8 cellular contexts compared by ENCODE assay signal in the genomic region with DNA sequence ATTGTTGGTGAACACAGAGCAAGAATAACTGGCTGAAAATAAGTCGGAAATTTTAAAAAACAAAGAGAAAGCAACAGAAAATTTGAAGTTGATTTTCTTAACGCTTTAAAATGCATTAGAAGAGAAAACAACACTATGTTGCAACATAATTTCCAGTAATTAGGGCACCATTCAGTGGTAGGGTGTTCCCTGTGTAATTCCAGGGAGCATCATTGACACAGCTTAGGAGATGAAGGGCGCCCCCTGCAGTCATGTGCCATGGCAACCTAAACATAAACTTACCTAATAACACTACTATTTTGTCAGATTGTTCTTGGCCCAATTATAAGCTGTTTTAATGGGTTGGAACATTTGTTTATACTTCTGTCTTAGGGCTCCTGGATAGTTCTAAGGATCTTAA.
A peak's percentile ranks its signal among the peaks of the same experiment; 100 is the strongest.
DNase-seq lines count a peak whose midpoint lies in the region; ATAC-seq, FAIRE-seq and TF ChIP-seq lines count a peak whose summit lies in the region.

No MANE protein-coding gene starts in this region.

- intact Hi-C loops in breast epithelium (cut with DNase I; ENCODE audit: low total_unique reads) = no loop called here
- intact Hi-C loops in lower leg skin (cut with DNase I; ENCODE audit: low total_unique reads) = no loop called here

- no peak overlapping the region for H3K27ac ChIP-seq in Karpas-422 (ENCODE audit: low read length)
- peak overlapping the region; percentile 52 to 81 for H3K27ac ChIP-seq in breast epithelium

- H3K9me2 ChIP-seq in Karpas-422 (replicated peaks; ENCODE audit: insufficient read depth, low read length) = no peaks in the 10 kb centered on the region

- H3K36me3 ChIP-seq in Karpas-422 (ENCODE audit: insufficient read depth, low read length) (no peaks in the 10 kb centered on the region), breast epithelium (no peaks in the 10 kb centered on the region)

- H2AFZ ChIP-seq in Karpas-422 (ENCODE audit: low read length) = no peak overlapping the region

- no peaks in the 10 kb centered on the region for H3K79me2 ChIP-seq in Karpas-422 (ENCODE audit: low read length)

- DNase-seq in EL (peak; percentile 44), Karpas-422 (peak; percentile 65), breast epithelium (ENCODE audit: low spot score in 2 of 2) (no peak), lower leg skin (ENCODE audit: low spot score in 2 of 2) (peak; percentile 38 to 91), T-helper 2 cell (no peak), frontal cortex (ENCODE audit: low spot score in 2 of 2) (no peak)
- no peak for DNase-seq in activated T-cell treated with anti-CD3 and anti-CD28 coated beads, Interleukin-2, amount 50 U/mL, for 4 hours
- no peak for DNase-seq in activated naive CD4-positive, alpha-beta T cell (lab: John Stamatoyannopoulos, UW)

- no peaks in the 10 kb centered on the region for H3K4me1 ChIP-seq in Karpas-422 (ENCODE audit: low read length)
- H3K4me1 ChIP-seq in breast epithelium = no peaks in the 10 kb centered on the region

- H3K9me3 ChIP-seq in Karpas-422 (ENCODE audit: low read length) (no peaks in the 10 kb centered on the region), breast epithelium (no peaks in the 10 kb centered on the region)

- no peak for TF ChIP-seq POLR2A in breast epithelium (IDR thresholded peaks at IDR 0.05)
- no peak for TF ChIP-seq POLR2A in lower leg skin (IDR thresholded peaks at IDR 0.05)

- 30 to 32% methylated on average over 3 of the region's 3 CpGs for WGBS in lower leg skin, 2 donors

- no peak for FAIRE-seq in frontal cortex (lab: Jason Lieb, UNC)

- H3K27me3 ChIP-seq in Karpas-422 (ENCODE audit: low read length) (no peaks in the 10 kb centered on the region), breast epithelium (no peaks in the 10 kb centered on the region)

- H3K9ac ChIP-seq in Karpas-422 (ENCODE audit: low read length) = no peak overlapping the region

- no peaks in the 10 kb centered on the region for H4K20me1 ChIP-seq in Karpas-422 (ENCODE audit: insufficient read depth, low read depth, low read length)

- no peaks in the 10 kb centered on the region for H3K9me3 Mint-ChIP-seq in activated T-cell treated with anti-CD3 and anti-CD28 coated beads, Interleukin-2, amount 50 U/mL, for 4 hours

- H3K4me1 Mint-ChIP-seq in activated T-cell treated with anti-CD3 and anti-CD28 coated beads, Interleukin-2, amount 50 U/mL, for 4 hours (ENCODE audit: low read depth) = no peaks in the 10 kb centered on the region

- no peak overlapping the region for H3K4me3 Mint-ChIP-seq in activated T-cell treated with anti-CD3 and anti-CD28 coated beads, Interleukin-2, amount 50 U/mL, for 4 hours

- TF ChIP-seq CTCF in breast epithelium (IDR thresholded peaks at IDR 0.05) = peak in 1 of 3 donors; percentile 13
- no peak for TF ChIP-seq CTCF in lower leg skin (IDR thresholded peaks at IDR 0.05)

- ATAC-seq in activated T-cell treated with anti-CD3 and anti-CD28 coated beads, Interleukin-2, amount 50 U/mL, for 4 hours = no peak

- H3K4me2 ChIP-seq in Karpas-422 (ENCODE audit: low read depth, low read length, poor library complexity, severe bottlenecking) = no peak overlapping the region

- no peak overlapping the region for H3K4me3 ChIP-seq in Karpas-422 (ENCODE audit: low read length)
- no peak overlapping the region for H3K4me3 ChIP-seq in breast epithelium
- H3K4me3 ChIP-seq in lower leg skin (ENCODE audit: low read depth, poor library complexity, severe bottlenecking) = no peak overlapping the region

- no peaks in the 10 kb centered on the region for H3K36me3 Mint-ChIP-seq in activated T-cell treated with anti-CD3 and anti-CD28 coated beads, Interleukin-2, amount 50 U/mL, for 4 hours (ENCODE audit: insufficient read depth)

- peaks cover 1% of the 10 kb centered on the region for H3K27me3 Mint-ChIP-seq in activated T-cell treated with anti-CD3 and anti-CD28 coated beads, Interleukin-2, amount 50 U/mL, for 4 hours (ENCODE audit: low read depth)

Comparison
In these comparisons a context has a peak if more than half of its experiments do, and no peak if none do; other contexts are left out.
1. DNase-seq: peak in EL (single experiment), Karpas-422 (single experiment) and lower leg skin (2 of 2); none in breast epithelium (0 of 2), T-helper 2 cell (0 of 5), activated T-cell treated with anti-CD3 and anti-CD28 coated beads, Interleukin-2, amount 50 U/mL, for 4 hours (single experiment), frontal cortex (0 of 2) and activated naive CD4-positive, alpha-beta T cell (0 of 4).